ENCODE assay signal across 8 cellular contexts in genomic region chr15:74695597-74696397, GRCh38. TPM values are rescaled to one million over a fixed set of nuclear protein-coding genes. Genes with fewer than 3 reads are reported as not detected.
DNase-seq lines count a peak whose midpoint lies in the region; ATAC-seq, FAIRE-seq and TF ChIP-seq lines count a peak whose summit lies in the region.

TSS of gene EDC3 (minus strand) at chr15:74696024. CDS start at chr15:74675124, 20,900 bp downstream.

- peak; percentile 53 for FAIRE-seq in G401.6 (lab: Jason Lieb, UNC)

- peak within 1 kb of the TSS; percentile 98 for H3K4me3 Mint-ChIP-seq in HFFc6
- H3K4me3 Mint-ChIP-seq in T-helper 1 cell treated with Interleukin-12 subunit alpha and Interleukin-12 subunit beta and Interleukin-4 antibody, amounts not matched to agents 30 μg/mL and 1 μg/mL, for 36 hours: peak within 1 kb of the TSS; percentile 100
- peak within 1 kb of the TSS; percentile 100 for H3K4me3 Mint-ChIP-seq in progenitor cell of endocrine pancreas (ENCODE audit: low read depth)

- peaks cover 29% of the 10 kb centered on the region for H3K4me1 ChIP-seq in left ventricle myocardium inferior
- H3K4me1 ChIP-seq in upper lobe of right lung: peaks cover 14% of the 10 kb centered on the region

- H3K4me3 ChIP-seq in left ventricle myocardium inferior (peak within 1 kb of the TSS; percentile 91), upper lobe of right lung (peak within 1 kb of the TSS; percentile 78)

- H3K9me3 Mint-ChIP-seq in HFFc6: no peaks in the 10 kb centered on the region
- no peaks in the 10 kb centered on the region for H3K9me3 Mint-ChIP-seq in T-helper 1 cell treated with Interleukin-12 subunit alpha and Interleukin-12 subunit beta and Interleukin-4 antibody, amounts not matched to agents 30 μg/mL and 1 μg/mL, for 36 hours
- no peaks in the 10 kb centered on the region for H3K9me3 Mint-ChIP-seq in progenitor cell of endocrine pancreas (ENCODE audit: low read depth)

- ATAC-seq in upper lobe of right lung: peak; percentile 99

- H3K9me3 ChIP-seq in left ventricle myocardium inferior (replicated peaks) (no peaks in the 10 kb centered on the region), upper lobe of right lung (no peaks in the 10 kb centered on the region)

- H3K27me3 Mint-ChIP-seq in HFFc6 (ENCODE audit: insufficient read depth) (peaks cover 2% of the 10 kb centered on the region), progenitor cell of endocrine pancreas (peaks cover 14% of the 10 kb centered on the region)
- peaks cover under 1% of the 10 kb centered on the region for H3K27me3 Mint-ChIP-seq in T-helper 1 cell treated with Interleukin-12 subunit alpha and Interleukin-12 subunit beta and Interleukin-4 antibody, amounts not matched to agents 30 μg/mL and 1 μg/mL, for 36 hours (ENCODE audit: low read depth)

- intact Hi-C loops in left ventricle myocardium inferior (cut with micrococcal nuclease): no loop called here
- intact Hi-C loops in upper lobe of right lung (cut with DNase I): no loop called here

- no peaks in the 10 kb centered on the region for H3K27me3 ChIP-seq in left ventricle myocardium inferior (ENCODE audit: low read depth)
- H3K27me3 ChIP-seq in upper lobe of right lung: no peaks in the 10 kb centered on the region

- H3K27ac ChIP-seq in left ventricle myocardium inferior (replicated peaks) (peak within 1 kb of the TSS; percentile 86), upper lobe of right lung (peak within 1 kb of the TSS; percentile 86)

- TF ChIP-seq CTCF in HFFc6 (IDR thresholded peaks at IDR 0.05) (0 out of 2 replicates have a peak, but pooled peaks have one; percentile 11), left ventricle myocardium inferior (IDR thresholded peaks at IDR 0.05; ENCODE audit: borderline replicate concordance) (no peak), progenitor cell of endocrine pancreas (IDR thresholded peaks at IDR 0.05; ENCODE audit: unreplicated experiment) (no peak), upper lobe of right lung (IDR thresholded peaks at IDR 0.05) (no peak)

- H3K4me1 Mint-ChIP-seq in HFFc6 (ENCODE audit: low read depth) (peaks cover 37% of the 10 kb centered on the region), progenitor cell of endocrine pancreas (ENCODE audit: low read depth) (peaks cover 25% of the 10 kb centered on the region)
- peaks cover 28% of the 10 kb centered on the region for H3K4me1 Mint-ChIP-seq in T-helper 1 cell treated with Interleukin-12 subunit alpha and Interleukin-12 subunit beta and Interleukin-4 antibody, amounts not matched to agents 30 μg/mL and 1 μg/mL, for 36 hours (ENCODE audit: low read depth)

- H3K27ac Mint-ChIP-seq in HFFc6 (peak within 1 kb of the TSS; percentile 97), progenitor cell of endocrine pancreas (peak within 1 kb of the TSS; percentile 98)
- H3K27ac Mint-ChIP-seq in T-helper 1 cell treated with Interleukin-12 subunit alpha and Interleukin-12 subunit beta and Interleukin-4 antibody, amounts not matched to agents 30 μg/mL and 1 μg/mL, for 36 hours: peak within 1 kb of the TSS; percentile 100

- peak; percentile 68 for DNase-seq in HFFc6
- DNase-seq in NCI-H1417 treated with DMSO at 0.1 percent for 48 hours (lab: John Stamatoyannopoulos, UW): peak; percentile 30
- peak; percentile 78 for DNase-seq in amniotic stem cell (lab: John Stamatoyannopoulos, UW)
- peak; percentile 89 for DNase-seq in left ventricle myocardium inferior
- DNase-seq in progenitor cell of endocrine pancreas (ENCODE audit: low spot score, unreplicated experiment): peak; percentile 72
- peak; percentile 94 for DNase-seq in upper lobe of right lung

- H3K36me3 Mint-ChIP-seq in HFFc6 (ENCODE audit: low read depth) (peaks cover 8% of the 10 kb centered on the region; the same call in 1 of the 2 replicates), progenitor cell of endocrine pancreas (ENCODE audit: insufficient read depth) (peaks cover 1% of the 10 kb centered on the region)
- H3K36me3 Mint-ChIP-seq in T-helper 1 cell treated with Interleukin-12 subunit alpha and Interleukin-12 subunit beta and Interleukin-4 antibody, amounts not matched to agents 30 μg/mL and 1 μg/mL, for 36 hours (ENCODE audit: low read depth): peaks cover 4% of the 10 kb centered on the region

- H3K36me3 ChIP-seq in left ventricle myocardium inferior (no peaks in the 10 kb centered on the region), upper lobe of right lung (no peaks in the 10 kb centered on the region)

RNA-seq across cellular contexts. Expression of gene EDC3, which starts in this region (rescaled TPM):
- total RNA-seq in HFFc6 (2021; fragmentation: NEBNext Ultra II Directional; extraction: Animal tissue kit (Norgen Biotek cat#: 25700)): 10 to 100 TPM; 37.2 to 46.8 (median 40.8) TPM
- total RNA-seq in left ventricle myocardium inferior (17.2 TPM), progenitor cell of endocrine pancreas (61.6 and 62.6 TPM in 2 replicates), upper lobe of right lung (31.5 TPM)

Comparison
In these comparisons a context has a peak if more than half of its experiments do, and no peak if none do; other contexts are left out.
1. Peak in every context shown above with its lines: DNase-seq, ATAC-seq, H3K4me3 ChIP-seq and H3K27ac ChIP-seq.
2. DNase-seq: peak in every context shown above with its lines; median percentile 94 in upper lobe of right lung; 89 in left ventricle myocardium inferior; 78 in amniotic stem cell; 72 in progenitor cell of endocrine pancreas; 68 in HFFc6; 30 in NCI-H1417 treated with DMSO at 0.1 percent for 48 hours.